Comparison of ENCODE assay signal across 10 cellular contexts in genomic region chr3:107209302-107210060, GRCh38.
DNase-seq lines count a peak whose midpoint lies in the region; ATAC-seq, FAIRE-seq and TF ChIP-seq lines count a peak whose summit lies in the region.
"Had no signal": no experiment of that assay in that cellular context is flagged by ENCODE, and none has a peak within 500 bp of the region (broad histone marks: within the 10 kb centered on the region; RNA-seq: fewer than 3 reads in every experiment).

No MANE protein-coding gene starts in this region.

- no peaks in the 10 kb centered on the region for H3K79me2 ChIP-seq in smooth muscle cell (ENCODE audit: low read depth)

- intact Hi-C loops in breast epithelium (cut with DNase I; ENCODE audit: low total_unique reads): no loop called here

- peaks cover 20% of the 10 kb centered on the region for H3F3A ChIP-seq in smooth muscle cell (ENCODE audit: low read depth)

- H3K4me2 ChIP-seq in A549 (no peak overlapping the region), smooth muscle cell (peak overlapping the region; percentile 49)

- TF ChIP-seq CTCF in A549 (IDR thresholded peaks at IDR 0.05): no peak
- no peak for TF ChIP-seq CTCF in breast epithelium (IDR thresholded peaks at IDR 0.05)
- TF ChIP-seq CTCF in smooth muscle cell (IDR thresholded peaks at IDR 0.05; ENCODE audit: borderline replicate concordance, insufficient read depth, poor library complexity, severe bottlenecking): no peak

- POLR2A ChIA-PET in A549 (lab: Yijun Ruan, JAX): no interaction called here

- H3K4me1 ChIP-seq in A549 (peaks cover 29% of the 10 kb centered on the region), breast epithelium (peaks cover 3 to 7% of the 10 kb centered on the region in 2 donors), smooth muscle cell (ENCODE audit: low read depth) (peaks cover 19% of the 10 kb centered on the region)

- H3K27ac ChIP-seq in A549: peak overlapping the region; percentile 51 to 73; a peak in 4 of 6 replicates
- H3K27ac ChIP-seq in breast epithelium: peak overlapping the region; percentile 10 to 49
- H3K27ac ChIP-seq in smooth muscle cell (ENCODE audit: low read depth): peak overlapping the region; percentile 75

- H3K9me3 ChIP-seq in A549 (no peaks in the 10 kb centered on the region), breast epithelium (no peaks in the 10 kb centered on the region), smooth muscle cell (replicated peaks; ENCODE audit: low read depth) (no peaks in the 10 kb centered on the region)

- H4K20me1 ChIP-seq in smooth muscle cell (ENCODE audit: low read depth): no peaks in the 10 kb centered on the region

- no peak for TF ChIP-seq POLR2A in A549 (IDR thresholded peaks at IDR 0.05; ENCODE audit: low read length)
- no peak for TF ChIP-seq POLR2A in breast epithelium (IDR thresholded peaks at IDR 0.05)

- H2AFZ ChIP-seq in smooth muscle cell (ENCODE audit: low read depth): peak overlapping the region; percentile 28

- CTCF ChIA-PET in A549 (lab: Yijun Ruan, JAX): interaction anchor here (1.1 to 2.3 kb wide), 3 partner anchors 26 to 212 kb away, joined by 3 to 14 read pairs (median 5); no protein-coding TSS in a partner anchor

- TF ChIP-seq EP300 in A549 (IDR thresholded peaks at IDR 0.05): no peak

- DNase-seq in A549 (ENCODE audit: low read depth in 1 of 2, low spot score in 1 of 2) (no peak), breast epithelium (ENCODE audit: low spot score in 2 of 2) (no peak), medulla oblongata (ENCODE audit: extremely low spot score) (peak; percentile 29), smooth muscle cell (lab: John Stamatoyannopoulos, UW; ENCODE audit: unreplicated experiment) (no peak), DMS 273 treated with DMSO at 0.1 percent for 48 hours (lab: John Stamatoyannopoulos, UW) (no peak), GOT3 (lab: John Stamatoyannopoulos, UW) (no peak)
- no peak for DNase-seq in activated CD8-positive, alpha-beta memory T cell treated with anti-CD3 and anti-CD28 coated beads for 24 hours
- DNase-seq in activated T-cell treated with anti-CD3 and anti-CD28 coated beads, Interleukin-2, amount 50 U/mL, for 1 hour: no peak
- DNase-seq: activated T-cell treated with anti-CD3 and anti-CD28 coated beads, Interleukin-2, amount 50 U/mL, for 72 hours; NCI-H1092 had no signal

- H3K4me3 ChIP-seq in A549 (no peak overlapping the region), breast epithelium (no peak overlapping the region), smooth muscle cell (no peak overlapping the region)

- TF ChIP-seq RAD21 in A549 (conservative IDR thresholded peaks at IDR 0.05 in 1 of 2, IDR thresholded peaks at IDR 0.05 in 1 of 2): no peak

- FAIRE-seq in A549 (lab: Jason Lieb, UNC): no peak

- no peak for ATAC-seq in A549
- ATAC-seq: activated T-cell treated with anti-CD3 and anti-CD28 coated beads, Interleukin-2, amount 50 U/mL, for 72 hours had no signal

- WGBS in A549 (ENCODE audit: missing lambda C conversion rate): 78% methylated on average over 7 of the region's 7 CpGs
- 82% methylated on average over 7 of the region's 7 CpGs for WGBS in smooth muscle cell (ENCODE audit: low lambda C conversion rate)

- H3K36me3 ChIP-seq in breast epithelium: no peaks in the 10 kb centered on the region
- no peaks in the 10 kb centered on the region for H3K36me3 ChIP-seq in smooth muscle cell (ENCODE audit: low read depth)

- H3K27me3 ChIP-seq in breast epithelium (no peaks in the 10 kb centered on the region), smooth muscle cell (ENCODE audit: low read depth) (no peaks in the 10 kb centered on the region)

- H3K9ac ChIP-seq in smooth muscle cell (ENCODE audit: low read depth): no peak overlapping the region

TF ChIP-seq in A549, 52 proteins besides CTCF, POLR2A, EP300 and RAD21:
- TF ChIP-seq EHMT2 (IDR thresholded peaks at IDR 0.05; ENCODE audit: low read depth) (no peak), PBX3 (IDR thresholded peaks at IDR 0.05) (no peak), EHF (CRISPR knock-in tag; IDR thresholded peaks at IDR 0.05) (no peak), JUNB (IDR thresholded peaks at IDR 0.05) (no peak), JUN (IDR thresholded peaks at IDR 0.05) (no peak), ESRRA (IDR thresholded peaks at IDR 0.05; ENCODE audit: borderline replicate concordance, low read length) (no peak), FOSL2 (IDR thresholded peaks at IDR 0.05) (no peak), FOSL2 (CRISPR knock-in tag; IDR thresholded peaks at IDR 0.05) (no peak), RARB (CRISPR knock-in tag; IDR thresholded peaks at IDR 0.05) (no peak), TFCP2L1 (CRISPR knock-in tag; IDR thresholded peaks at IDR 0.05) (no peak), HOXB5 (CRISPR knock-in tag; IDR thresholded peaks at IDR 0.05) (no peak), HDAC2 (IDR thresholded peaks at IDR 0.05) (no peak), BHLHE40 (IDR thresholded peaks at IDR 0.05; ENCODE audit: low read depth, low read length) (no peak)
- TF ChIP-seq, protein P1, sequence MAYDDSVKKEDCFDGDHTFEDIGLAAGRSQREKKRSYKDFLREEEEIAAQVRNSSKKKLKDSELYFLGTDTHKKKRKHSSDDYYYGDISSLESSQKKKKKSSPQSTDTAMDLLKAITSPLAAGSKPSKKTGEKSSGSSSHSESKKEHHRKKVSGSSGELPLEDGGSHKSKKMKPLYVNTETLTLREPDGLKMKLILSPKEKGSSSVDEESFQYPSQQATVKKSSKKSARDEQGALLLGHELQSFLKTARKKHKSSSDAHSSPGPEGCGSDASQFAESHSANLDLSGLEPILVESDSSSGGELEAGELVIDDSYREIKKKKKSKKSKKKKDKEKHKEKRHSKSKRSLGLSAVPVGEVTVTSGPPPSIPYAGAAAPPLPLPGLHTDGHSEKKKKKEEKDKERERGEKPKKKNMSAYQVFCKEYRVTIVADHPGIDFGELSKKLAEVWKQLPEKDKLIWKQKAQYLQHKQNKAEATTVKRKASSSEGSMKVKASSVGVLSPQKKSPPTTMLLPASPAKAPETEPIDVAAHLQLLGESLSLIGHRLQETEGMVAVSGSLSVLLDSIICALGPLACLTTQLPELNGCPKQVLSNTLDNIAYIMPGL (CRISPR knock-in tag; IDR thresholded peaks at IDR 0.05; ENCODE audit: borderline replicate concordance): no peak
